ENCODE assay signal across 8 cellular contexts in genomic region chr1:182259229-182259872, GRCh38.
DNase-seq lines count a peak whose midpoint lies in the region; ATAC-seq and TF ChIP-seq lines count a peak whose summit lies in the region.

No MANE protein-coding gene starts in this region.

- H3K36me3 ChIP-seq in lower lobe of right lung, result no peaks in the 10 kb centered on the region

- H3K4me1 Mint-ChIP-seq in activated naive CD8-positive, alpha-beta T cell treated with anti-CD3 and anti-CD28 coated beads, Interleukin-2, amount 10 ng/mL, durations not matched to agents 7 days and 5 days, result peaks cover 21% of the 10 kb centered on the region

- H3K9me3 ChIP-seq in lower lobe of right lung, result no peaks in the 10 kb centered on the region

- no peak overlapping the region for H3K4me3 ChIP-seq in lower lobe of right lung

- peak overlapping the region; percentile 57 for H3K27ac ChIP-seq in lower lobe of right lung

- ATAC-seq in GM18511 (IDR thresholded peaks at IDR 0.05; ENCODE audit: unreplicated experiment) (peak; percentile 90), HG03175 (IDR thresholded peaks at IDR 0.05; ENCODE audit: unreplicated experiment) (peak; percentile 80), lower lobe of right lung (peak; percentile 79 to 87)
- ATAC-seq in activated naive CD8-positive, alpha-beta T cell treated with anti-CD3 and anti-CD28 coated beads, Interleukin-2, amount 10 ng/mL, durations not matched to agents 7 days and 5 days (ENCODE audit: low read depth), result peak; percentile 90
- ATAC-seq in stimulated activated naive CD8-positive, alpha-beta T cell treated with anti-CD3 and anti-CD28 coated beads, Interleukin-15, Interleukin-2, amounts not matched to agents 100 U/mL and 50 U/mL, for 24 hours, result peak; percentile 89

- DNase-seq in T follicular helper cell (ENCODE audit: low read depth) (peak; percentile 19), lower lobe of right lung (peak; percentile 67), iPS-NIHi7 (ENCODE audit: extremely low spot score) (no peak), dermis blood vessel endothelial cell (no peak)
- peak; percentile 54 for DNase-seq in activated naive CD8-positive, alpha-beta T cell treated with anti-CD3 and anti-CD28 coated beads, Interleukin-2, amount 10 ng/mL, durations not matched to agents 7 days and 5 days
- peak; percentile 48 for DNase-seq in stimulated activated naive CD8-positive, alpha-beta T cell treated with anti-CD3 and anti-CD28 coated beads, Interleukin-15, Interleukin-2, amounts not matched to agents 100 U/mL and 50 U/mL, for 24 hours

- no peaks in the 10 kb centered on the region for H3K9me3 Mint-ChIP-seq in activated naive CD8-positive, alpha-beta T cell treated with anti-CD3 and anti-CD28 coated beads, Interleukin-2, amount 10 ng/mL, durations not matched to agents 7 days and 5 days

- peak overlapping the region; percentile 47 for H3K4me3 Mint-ChIP-seq in activated naive CD8-positive, alpha-beta T cell treated with anti-CD3 and anti-CD28 coated beads, Interleukin-2, amount 10 ng/mL, durations not matched to agents 7 days and 5 days

- POLR2A ChIA-PET in activated naive CD8-positive, alpha-beta T cell treated with anti-CD3 and anti-CD28 coated beads, Interleukin-2, amount 10 ng/mL, durations not matched to agents 7 days and 5 days (lab: Charles Lee), result interaction anchor here (0.6 to 1.1 kb wide), 4 partner anchors 13 to 172 kb away, joined by 3 to 4 read pairs (median 4); no protein-coding TSS in a partner anchor

- H3K27ac Mint-ChIP-seq in activated naive CD8-positive, alpha-beta T cell treated with anti-CD3 and anti-CD28 coated beads, Interleukin-2, amount 10 ng/mL, durations not matched to agents 7 days and 5 days, result peak overlapping the region; percentile 90

- H3K27me3 ChIP-seq in lower lobe of right lung (ENCODE audit: low read depth), result no peaks in the 10 kb centered on the region

- no peak for TF ChIP-seq CTCF in lower lobe of right lung (IDR thresholded peaks at IDR 0.05)

- peaks cover 24% of the 10 kb centered on the region for H3K4me1 ChIP-seq in lower lobe of right lung

- intact Hi-C loops in lower lobe of right lung (cut with DNase I), result no loop called here

- H3K27me3 Mint-ChIP-seq in activated naive CD8-positive, alpha-beta T cell treated with anti-CD3 and anti-CD28 coated beads, Interleukin-2, amount 10 ng/mL, durations not matched to agents 7 days and 5 days, result no peaks in the 10 kb centered on the region

- H3K36me3 Mint-ChIP-seq in activated naive CD8-positive, alpha-beta T cell treated with anti-CD3 and anti-CD28 coated beads, Interleukin-2, amount 10 ng/mL, durations not matched to agents 7 days and 5 days, result peaks cover 7% of the 10 kb centered on the region

Comparison
In these comparisons a context has a peak if more than half of its experiments do, and no peak if none do; other contexts are left out.
1. DNase-seq: peak in T follicular helper cell (single experiment), activated naive CD8-positive, alpha-beta T cell treated with anti-CD3 and anti-CD28 coated beads, Interleukin-2, amount 10 ng/mL, durations not matched to agents 7 days and 5 days (single experiment), lower lobe of right lung (single experiment) and stimulated activated naive CD8-positive, alpha-beta T cell treated with anti-CD3 and anti-CD28 coated beads, Interleukin-15, Interleukin-2, amounts not matched to agents 100 U/mL and 50 U/mL, for 24 hours (single experiment); none in iPS-NIHi7 (single experiment) and dermis blood vessel endothelial cell (single experiment).
2. Peak in every context shown above with its lines, with median percentiles within 50 percentile points of each other: ATAC-seq.